ENCODE assay signal across 12 cellular contexts in genomic region chr1:8426996-8427395, GRCh38.
DNase-seq lines count a peak whose midpoint lies in the region; ATAC-seq and TF ChIP-seq lines count a peak whose summit lies in the region.
"Had no signal": no experiment of that assay in that cellular context is flagged by ENCODE, and none has a peak within 500 bp of the region (broad histone marks: within the 10 kb centered on the region; RNA-seq: fewer than 3 reads in every experiment).

No MANE protein-coding gene starts in this region.

- H3K36me3 Mint-ChIP-seq in Caco-2 (ENCODE audit: insufficient read depth, unreplicated experiment) (peaks cover 39% of the 10 kb centered on the region), T-cell (no peaks in the 10 kb centered on the region)
- no peaks in the 10 kb centered on the region for H3K36me3 Mint-ChIP-seq in natural killer cell treated with Interleukin-12 subunit alpha and Interleukin-12 subunit beta and Interleukin-15 and Interleukin-18, amount 100 ng/mL, for 72 hours

- no TSS peak for BruUV-seq in Caco-2 (replicated peaks; lab: Mats Ljungman, UMichigan)

- intact Hi-C loops in Caco-2 (cut with micrococcal nuclease; ENCODE audit: unreplicated experiment) = no loop called here

- POLR2A ChIA-PET in Caco-2 (lab: Charles Lee) (no interaction called here), T-cell (lab: Charles Lee) (no interaction called here)

- no peaks in the 10 kb centered on the region for H3K36me3 ChIP-seq in Caco-2 (ENCODE audit: control insufficient read depth, insufficient read depth, low read length)

- H3K4me3 Mint-ChIP-seq in Caco-2 (ENCODE audit: unreplicated experiment) = no peak overlapping the region
- peak overlapping the region; percentile 0 to 57 (median 35) for H3K4me3 Mint-ChIP-seq in T-cell
- H3K4me3 Mint-ChIP-seq in natural killer cell treated with Interleukin-12 subunit alpha and Interleukin-12 subunit beta and Interleukin-15 and Interleukin-18, amount 100 ng/mL, for 72 hours = peak overlapping the region; percentile 68

- H3K9me3 Mint-ChIP-seq in Caco-2 (ENCODE audit: unreplicated experiment) = no peaks in the 10 kb centered on the region
- no peaks in the 10 kb centered on the region for H3K9me3 Mint-ChIP-seq in T-cell
- no peaks in the 10 kb centered on the region for H3K9me3 Mint-ChIP-seq in natural killer cell treated with Interleukin-12 subunit alpha and Interleukin-12 subunit beta and Interleukin-15 and Interleukin-18, amount 100 ng/mL, for 72 hours

- H3K27me3 Mint-ChIP-seq in Caco-2 (ENCODE audit: insufficient read depth, unreplicated experiment) = no peaks in the 10 kb centered on the region
- H3K27me3 Mint-ChIP-seq in T-cell = no peaks in the 10 kb centered on the region
- peaks cover 0 to 12% of the 10 kb centered on the region in 2 donors for H3K27me3 Mint-ChIP-seq in natural killer cell treated with Interleukin-12 subunit alpha and Interleukin-12 subunit beta and Interleukin-15 and Interleukin-18, amount 100 ng/mL, for 72 hours

- H3K4me1 ChIP-seq in Caco-2 = peaks cover 19% of the 10 kb centered on the region

- H3K4me3 ChIP-seq in Caco-2 (ENCODE audit: low read depth, low read length) = no peak overlapping the region
- H3K4me3 ChIP-seq: hepatocyte, SK-N-MC had no signal

- CTCF ChIA-PET in Caco-2 (lab: Charles Lee) = no interaction called here
- CTCF ChIA-PET in T-cell (lab: Charles Lee) = interaction anchor here in 1 of 2 donors (0.6 to 1.3 kb wide), 3 partner anchors 9 to 99 kb away, joined by 3 to 5 read pairs (median 4); no protein-coding TSS in a partner anchor

- DNase-seq in Caco-2 (no peak), T-cell (no peak), GM10266 (ENCODE audit: extremely low spot score) (no peak), MV-4-11 (lab: John Stamatoyannopoulos, UW) (no peak), NCI-H1105 (lab: John Stamatoyannopoulos, UW) (no peak)
- DNase-seq in natural killer cell treated with Interleukin-12 subunit alpha and Interleukin-12 subunit beta and Interleukin-15 and Interleukin-18, amount 100 ng/mL, for 72 hours (ENCODE audit: low spot score) = no peak
- DNase-seq in stimulated activated CD4-positive, alpha-beta T cell treated with anti-CD3 and anti-CD28 coated beads, Interleukin-2, amount 100 ng/mL, for 48 hours = no peak
- DNase-seq: effector CD8-positive, alpha-beta T cell; NCI-H345 had no signal

- TF ChIP-seq CTCF in Caco-2 (IDR thresholded peaks at IDR 0.05; ENCODE audit: insufficient read depth in 1 of 2, low read depth in 1 of 2, low read length in 1 of 2, severe bottlenecking in 1 of 2, unreplicated experiment in 1 of 2) (no peak), GM10266 (IDR thresholded peaks at IDR 0.05; ENCODE audit: control insufficient read depth, insufficient read depth, low read depth, missing control alignments) (no peak)

- no peaks in the 10 kb centered on the region for H3K9me3 ChIP-seq in Caco-2

- H3K27ac Mint-ChIP-seq in Caco-2 (ENCODE audit: unreplicated experiment) = peak overlapping the region; percentile 55
- peak overlapping the region; percentile 77 to 90 for H3K27ac Mint-ChIP-seq in T-cell
- H3K27ac Mint-ChIP-seq in natural killer cell treated with Interleukin-12 subunit alpha and Interleukin-12 subunit beta and Interleukin-15 and Interleukin-18, amount 100 ng/mL, for 72 hours = peak overlapping the region; percentile 36 to 58

- ATAC-seq in GM21576 (IDR thresholded peaks at IDR 0.05; ENCODE audit: unreplicated experiment) (peak; percentile 2), T-cell (replicated peaks in 1 of 4) (no peak)
- ATAC-seq in natural killer cell treated with Interleukin-12 subunit alpha and Interleukin-12 subunit beta and Interleukin-15 and Interleukin-18, amount 100 ng/mL, for 72 hours = no peak

- H3K4me1 Mint-ChIP-seq in Caco-2 (ENCODE audit: low read depth, unreplicated experiment) = peaks cover 30% of the 10 kb centered on the region
- H3K4me1 Mint-ChIP-seq in T-cell = peaks cover 75 to 79% (median 75%) of the 10 kb centered on the region in 3 donors
- peaks cover 62 to 71% of the 10 kb centered on the region in 2 donors for H3K4me1 Mint-ChIP-seq in natural killer cell treated with Interleukin-12 subunit alpha and Interleukin-12 subunit beta and Interleukin-15 and Interleukin-18, amount 100 ng/mL, for 72 hours (ENCODE audit: low read depth in 2 of 2)

- no peaks in the 10 kb centered on the region for H3K27me3 ChIP-seq in Caco-2 (replicated peaks; ENCODE audit: control insufficient read depth, insufficient read depth, low read length)
- H3K27me3 ChIP-seq: hepatocyte had no signal
